ENCODE assay signal across 10 cellular contexts in genomic region chr5:126970517-126971017, GRCh38. TPM values are rescaled to one million over a fixed set of nuclear protein-coding genes. Genes with fewer than 3 reads are reported as not detected.
DNase-seq lines count a peak whose midpoint lies in the region; ATAC-seq and TF ChIP-seq lines count a peak whose summit lies in the region.
"Had no signal": no experiment of that assay in that cellular context is flagged by ENCODE, and none has a peak within 500 bp of the region (broad histone marks: within the 10 kb centered on the region; RNA-seq: fewer than 3 reads in every experiment).

No MANE protein-coding gene starts in this region.

- no peaks in the 10 kb centered on the region; a peak in 2 of 7 replicates for H3K36me3 Mint-ChIP-seq in H9 (ENCODE audit: insufficient read depth in 1 of 3, low read depth in 3 of 3)

- peaks cover 19 to 28% of the 10 kb centered on the region in 2 experiments for H3K4me1 Mint-ChIP-seq in H9

- H3K27ac Mint-ChIP-seq in H9: no peak overlapping the region

- H3K9ac ChIP-seq in H9 (ENCODE audit: extremely low read depth, insufficient read length, low read length): no peak overlapping the region

- no peak overlapping the region for H2BK120ac ChIP-seq in H9 (ENCODE audit: low read depth, low read length, poor library complexity, severe bottlenecking)

- H3K4ac ChIP-seq in H9 (ENCODE audit: low read depth, low read length): no peak overlapping the region

- H3K56ac ChIP-seq in H9 (ENCODE audit: insufficient read length, low read depth, low read length): no peak overlapping the region

- in situ Hi-C loops in astrocyte of the spinal cord (cut with HindIII; ENCODE audit: low sequenced_read_pairs): no loop called here

- H2AFZ ChIP-seq in H9 (ENCODE audit: low read length): no peak overlapping the region

- H3K4me1 ChIP-seq in H9 (ENCODE audit: insufficient read depth, low read length): peaks cover 9% of the 10 kb centered on the region

- no peak overlapping the region for H2BK15ac ChIP-seq in H9 (ENCODE audit: low read depth, low read length)

- no peak overlapping the region for H4K8ac ChIP-seq in H9 (replicated peaks; ENCODE audit: insufficient read length, low read depth, low read length)

- peak; percentile 38 for DNase-seq in AG09309 (ENCODE audit: low read depth)
- DNase-seq in HL-60 (ENCODE audit: low read depth in 1 of 2, low spot score in 1 of 2): no peak
- DNase-seq in astrocyte of the spinal cord (ENCODE audit: low read depth, low spot score): peak; percentile 30
- DNase-seq in iris pigment epithelial cell (ENCODE audit: low read depth): peak; percentile 58
- no peak for DNase-seq in H9

- no peak overlapping the region for H3K4me3 Mint-ChIP-seq in H9

- H3K9me3 Mint-ChIP-seq in H9: no peaks in the 10 kb centered on the region

- no peak overlapping the region for H2BK20ac ChIP-seq in H9 (ENCODE audit: low read depth, low read length, poor library complexity, severe bottlenecking)

- no peaks in the 10 kb centered on the region for H3K9me3 ChIP-seq in H9 (ENCODE audit: control insufficient read depth, low read depth, low read length)

- H3K27ac ChIP-seq in HL-60 (replicated peaks) (peak overlapping the region; percentile 69), H9 (ENCODE audit: insufficient read length, low read depth, low read length) (no peak overlapping the region)
- H3K27ac ChIP-seq: coronary artery had no signal

- no peak for ATAC-seq in GM21825 (IDR thresholded peaks at IDR 0.05; ENCODE audit: unreplicated experiment)
- no peak for ATAC-seq in HG03460 (IDR thresholded peaks at IDR 0.05; ENCODE audit: unreplicated experiment)
- no peak for ATAC-seq in GM18858 (IDR thresholded peaks at IDR 0.05; ENCODE audit: unreplicated experiment)
- ATAC-seq: HCT116 had no signal

- no peak overlapping the region for H3T11ph ChIP-seq in H9 (ENCODE audit: low read length)

- no peak overlapping the region for H3K4me2 ChIP-seq in H9 (ENCODE audit: insufficient read depth, insufficient read length, low read length)

- no peak overlapping the region for H4K5ac ChIP-seq in H9 (ENCODE audit: insufficient read length, low read depth, low read length)

- no peak overlapping the region for H2BK12ac ChIP-seq in H9 (ENCODE audit: insufficient read length, low read depth, low read length)

- H4K20me1 ChIP-seq in H9 (ENCODE audit: control insufficient read depth, insufficient read depth, insufficient read length): no peaks in the 10 kb centered on the region

- TF ChIP-seq CTCF in AG09309 (IDR thresholded peaks at IDR 0.05; ENCODE audit: control insufficient read depth, insufficient read depth, low read depth, low read length, missing control alignments) (no peak), HL-60 (IDR thresholded peaks at IDR 0.05; ENCODE audit: insufficient read depth, low read length) (no peak), astrocyte of the spinal cord (IDR thresholded peaks at IDR 0.05; ENCODE audit: low read depth, low read length) (no peak), H9 (conservative IDR thresholded peaks at IDR 0.05) (no peak)

- H3K27me3 ChIP-seq in HL-60 (ENCODE audit: insufficient read depth, poor library complexity, severe bottlenecking) (no peaks in the 10 kb centered on the region), H9 (ENCODE audit: insufficient read depth, low read length) (no peaks in the 10 kb centered on the region)

- H3K14ac ChIP-seq in H9 (ENCODE audit: insufficient read depth, low read length): no peak overlapping the region

- no peak overlapping the region for H3K23ac ChIP-seq in H9 (ENCODE audit: insufficient read length, low read depth, low read length)

- no peak overlapping the region for H2AK5ac ChIP-seq in H9 (ENCODE audit: insufficient read length, low read length)

- H3K23me2 ChIP-seq in H9 (ENCODE audit: insufficient read length, low read depth, low read length, poor library complexity, severe bottlenecking): no peaks in the 10 kb centered on the region

- no peaks in the 10 kb centered on the region for H3K27me3 Mint-ChIP-seq in H9 (ENCODE audit: low read depth)

- no peak overlapping the region for H3K4me3 ChIP-seq in AG09309 (ENCODE audit: control insufficient read depth, low read depth, low read length)
- H3K4me3 ChIP-seq in HL-60 (replicated peaks; ENCODE audit: insufficient read depth, low read length): no peak overlapping the region
- H3K4me3 ChIP-seq in astrocyte of the spinal cord (ENCODE audit: low read depth, low read length): no peak overlapping the region
- H3K4me3 ChIP-seq: coronary artery had no signal

- no peak overlapping the region for H4K91ac ChIP-seq in H9 (ENCODE audit: insufficient read length, low read depth, low read length)

- no peaks in the 10 kb centered on the region for H3K79me2 ChIP-seq in H9 (ENCODE audit: insufficient read depth, low read length)

- H3K18ac ChIP-seq in H9 (ENCODE audit: insufficient read length, low read depth, low read length): no peak overlapping the region

- no peaks in the 10 kb centered on the region for H3K79me1 ChIP-seq in H9 (ENCODE audit: insufficient read depth, low read depth, low read length, poor library complexity, severe bottlenecking)

- WGBS in H9 (ENCODE audit: extremely low coverage, insufficient read length, low lambda C conversion rate): no CpG with 5 or more reads among the region's 2 CpGs

- H2BK5ac ChIP-seq in H9 (ENCODE audit: insufficient read length, low read length): no peak overlapping the region

RNA-seq across cellular contexts. Expression of gene MARCHF3, which starts 59.8 kb away (rescaled TPM):
- total RNA-seq in H9 (2021): 17.7 and 23.1 TPM in 2 replicates

Comparison
In these comparisons a context has a peak if more than half of its experiments do, and no peak if none do; other contexts are left out.
1. DNase-seq: peak in AG09309 (single experiment), astrocyte of the spinal cord (single experiment) and iris pigment epithelial cell (single experiment); none in HL-60 (0 of 2) and H9 (single experiment).